Comparison of ENCODE assay signal across 17 cellular contexts in genomic region chr12:94673951-94674570, GRCh38. TPM values are rescaled to one million over a fixed set of nuclear protein-coding genes. Genes with fewer than 3 reads are reported as not detected.
"Had no signal": no experiment of that assay in that cellular context is flagged by ENCODE, and none has a peak within 500 bp of the region (broad histone marks: within the 10 kb centered on the region; RNA-seq: fewer than 3 reads in every experiment).

No MANE protein-coding gene starts in this region.

- H3K27ac ChIP-seq: psoas muscle, SK-N-MC had no signal

- H3K9me3 Mint-ChIP-seq: activated naive CD8-positive, alpha-beta T cell treated with anti-CD3 and anti-CD28 coated beads, Interleukin-2, amount 50 U/mL, for 24 hours had no signal

- H3K27me3 ChIP-seq: esophagus squamous epithelium, sigmoid colon, stomach, testis, upper lobe of left lung had no signal

- ATAC-seq: activated naive CD8-positive, alpha-beta T cell treated with anti-CD3 and anti-CD28 coated beads, Interleukin-2, amount 50 U/mL, for 24 hours had no signal

- H3K4me3 Mint-ChIP-seq: activated naive CD8-positive, alpha-beta T cell treated with anti-CD3 and anti-CD28 coated beads, Interleukin-2, amount 50 U/mL, for 24 hours had no signal

- H3K4me3 ChIP-seq: esophagus squamous epithelium, psoas muscle, sigmoid colon, SK-N-MC, stomach, testis, upper lobe of left lung had no signal

- DNase-seq: activated CD4-positive, alpha-beta T cell treated with anti-CD3 and anti-CD28 coated beads for 1 hour; activated CD4-positive, alpha-beta T cell treated with anti-CD3 and anti-CD28 coated beads, Interleukin-2, amount 50 U/mL, for 4 hours; activated naive CD4-positive, alpha-beta T cell treated with Interleukin-2 at 50 U/mL for 16 hours; activated naive CD8-positive, alpha-beta T cell treated with anti-CD3 and anti-CD28 coated beads, Interleukin-2, amount 50 U/mL, for 24 hours; activated T-cell treated with anti-CD3 and anti-CD28 coated beads for 4 hours; esophagus squamous epithelium; foreskin melanocyte; mesenchymal stem cell; stimulated activated CD4-positive, alpha-beta T cell treated with anti-CD3 and anti-CD28 coated beads, Interleukin-1b, Interleukin-23, amount 100 ng/mL, for 48 hours; stomach; T-helper 9 cell had no signal

- H3K27ac Mint-ChIP-seq: activated naive CD8-positive, alpha-beta T cell treated with anti-CD3 and anti-CD28 coated beads, Interleukin-2, amount 50 U/mL, for 24 hours had no signal

- H3K36me3 ChIP-seq: esophagus squamous epithelium, sigmoid colon, stomach, upper lobe of left lung had no signal

- H3K9me3 ChIP-seq: esophagus squamous epithelium, psoas muscle, sigmoid colon, stomach, testis, upper lobe of left lung had no signal

- H3K4me1 ChIP-seq: psoas muscle had no signal

RNA-seq across cellular contexts. Expression of gene TMCC3, which starts 23.7 kb away (rescaled TPM):
- total RNA-seq: osteocyte had no signal
